19 cellular contexts compared by ENCODE assay signal in genomic region chr15:46917853-46918252, GRCh38.
DNase-seq lines count a peak whose midpoint lies in the region; ATAC-seq and TF ChIP-seq lines count a peak whose summit lies in the region.
"Had no signal": no experiment of that assay in that cellular context is flagged by ENCODE, and none has a peak within 500 bp of the region (broad histone marks: within the 10 kb centered on the region; RNA-seq: fewer than 3 reads in every experiment).

No MANE protein-coding gene starts in this region.

- TF ChIP-seq CTCF in SK-N-SH (IDR thresholded peaks at IDR 0.05) (no peak), mesothelial cell of epicardium (IDR thresholded peaks at IDR 0.05; ENCODE audit: unreplicated experiment) (no peak), neural progenitor cell (IDR thresholded peaks at IDR 0.05) (no peak)

- no peaks in the 10 kb centered on the region for H3K27me3 ChIP-seq in SK-N-SH (ENCODE audit: insufficient read depth)
- no peaks in the 10 kb centered on the region for H3K27me3 ChIP-seq in neural progenitor cell
- H3K27me3 ChIP-seq: BLaER1 treated with 17β-estradiol and CSF1 and Interleukin-3, amounts not matched to agents 10 nM and 100 nM had no signal

- POLR2A ChIA-PET in SK-N-SH (lab: Yijun Ruan, JAX): no interaction called here

- no peak for TF ChIP-seq EP300 in SK-N-SH (IDR thresholded peaks at IDR 0.05; ENCODE audit: borderline replicate concordance in 1 of 2, low read depth in 1 of 2, low read length in 1 of 2)

- H3K9me3 Mint-ChIP-seq in mesothelial cell of epicardium (peaks cover 6% of the 10 kb centered on the region), neural progenitor cell (no peaks in the 10 kb centered on the region)
- H3K9me3 Mint-ChIP-seq in activated T-cell treated with anti-CD3 and anti-CD28 coated beads, Interleukin-2, amount 50 U/mL, for 24 hours: peaks cover 18% of the 10 kb centered on the region

- no peaks in the 10 kb centered on the region for H3K36me3 ChIP-seq in SK-N-SH (replicated peaks in 1 of 2; ENCODE audit: control insufficient read depth in 1 of 2, insufficient read depth in 2 of 2, low read length in 1 of 2)
- H3K36me3 ChIP-seq in neural progenitor cell: no peaks in the 10 kb centered on the region
- H3K36me3 ChIP-seq: BLaER1 treated with 17β-estradiol and CSF1 and Interleukin-3, amounts not matched to agents 10 nM and 100 nM had no signal

- no peaks in the 10 kb centered on the region for H3K36me3 Mint-ChIP-seq in mesothelial cell of epicardium
- H3K36me3 Mint-ChIP-seq in neural progenitor cell: no peaks in the 10 kb centered on the region
- H3K36me3 Mint-ChIP-seq in activated T-cell treated with anti-CD3 and anti-CD28 coated beads, Interleukin-2, amount 50 U/mL, for 24 hours (ENCODE audit: low read depth): no peaks in the 10 kb centered on the region
- H3K36me3 Mint-ChIP-seq: CD8-positive, alpha-beta T cell had no signal

- no peak for TF ChIP-seq RAD21 in SK-N-SH (IDR thresholded peaks at IDR 0.05; ENCODE audit: low read length)

- WGBS in SK-N-SH (ENCODE audit: low lambda C conversion rate): 39% methylated on average over 3 of the region's 3 CpGs

- H3K4me1 Mint-ChIP-seq in mesothelial cell of epicardium: peaks cover 12% of the 10 kb centered on the region
- no peaks in the 10 kb centered on the region for H3K4me1 Mint-ChIP-seq in neural progenitor cell
- no peaks in the 10 kb centered on the region for H3K4me1 Mint-ChIP-seq in activated T-cell treated with anti-CD3 and anti-CD28 coated beads, Interleukin-2, amount 50 U/mL, for 24 hours (ENCODE audit: low read depth)
- H3K4me1 Mint-ChIP-seq: B cell had no signal

- no peaks in the 10 kb centered on the region for H4K20me1 ChIP-seq in SK-N-SH (ENCODE audit: insufficient read depth)
- no peaks in the 10 kb centered on the region for H4K20me1 ChIP-seq in neural progenitor cell (ENCODE audit: low read depth)
- H4K20me1 ChIP-seq: BLaER1 treated with 17β-estradiol and CSF1 and Interleukin-3, amounts not matched to agents 10 nM and 100 nM had no signal

- H3K27me3 Mint-ChIP-seq in mesothelial cell of epicardium (ENCODE audit: low read depth): no peaks in the 10 kb centered on the region
- peaks cover 3% of the 10 kb centered on the region for H3K27me3 Mint-ChIP-seq in neural progenitor cell (ENCODE audit: insufficient read depth, low read depth)
- no peaks in the 10 kb centered on the region for H3K27me3 Mint-ChIP-seq in activated T-cell treated with anti-CD3 and anti-CD28 coated beads, Interleukin-2, amount 50 U/mL, for 24 hours
- H3K27me3 Mint-ChIP-seq: B cell; CD4-positive, alpha-beta T cell had no signal

- H3K4me3 ChIP-seq in SK-N-SH (ENCODE audit: low read depth in 2 of 2, low read length in 1 of 2) (no peak overlapping the region), neural progenitor cell (no peak overlapping the region)
- H3K4me3 ChIP-seq: A549; BLaER1 treated with 17β-estradiol and CSF1 and Interleukin-3, amounts not matched to agents 10 nM and 100 nM had no signal

- no peak overlapping the region for H3K9ac ChIP-seq in SK-N-SH
- H3K9ac ChIP-seq in neural progenitor cell: no peak overlapping the region
- H3K9ac ChIP-seq: BLaER1 treated with 17β-estradiol and CSF1 and Interleukin-3, amounts not matched to agents 10 nM and 100 nM had no signal

- no peak overlapping the region for H3K27ac ChIP-seq in SK-N-SH (ENCODE audit: low read depth in 2 of 2, low read length in 1 of 2)
- no peak overlapping the region for H3K27ac ChIP-seq in neural progenitor cell
- H3K27ac ChIP-seq: 22Rv1; A549; BLaER1 treated with 17β-estradiol and CSF1 and Interleukin-3, amounts not matched to agents 10 nM and 100 nM; C4-2B had no signal

- DNase-seq in SK-N-SH: no peak
- no peak for DNase-seq in mesothelial cell of epicardium (ENCODE audit: low spot score in 2 of 2, unreplicated experiment in 2 of 2)
- DNase-seq in neural progenitor cell (ENCODE audit: low spot score): no peak
- DNase-seq in activated T-cell treated with anti-CD3 and anti-CD28 coated beads, Interleukin-2, amount 50 U/mL, for 24 hours: no peak
- no peak for DNase-seq in OCI-M2 (lab: John Stamatoyannopoulos, UW; ENCODE audit: unreplicated experiment)
- DNase-seq in RKO (ENCODE audit: low spot score): no peak
- DNase-seq: AML-193; Caco-2; Calu3; CD4-positive, alpha-beta T cell; CD8-positive, alpha-beta T cell; DMS79 treated with DMSO at 0.1 percent for 48 hours; GF-D8 had no signal

- CTCF ChIA-PET in SK-N-SH (lab: Yijun Ruan, JAX): no interaction called here

- H3K4me3 Mint-ChIP-seq in mesothelial cell of epicardium: no peak overlapping the region
- no peak overlapping the region for H3K4me3 Mint-ChIP-seq in neural progenitor cell
- H3K4me3 Mint-ChIP-seq in activated T-cell treated with anti-CD3 and anti-CD28 coated beads, Interleukin-2, amount 50 U/mL, for 24 hours: no peak overlapping the region
- H3K4me3 Mint-ChIP-seq: B cell; CD4-positive, alpha-beta T cell; CD8-positive, alpha-beta T cell had no signal

- H3K9me2 ChIP-seq in SK-N-SH: no peaks in the 10 kb centered on the region

- ATAC-seq in SK-N-SH treated with all-trans-retinoic acid at 6 μM for 48 hours: no peak
- ATAC-seq: A549; CD8-positive, alpha-beta T cell had no signal

- H3K79me2 ChIP-seq in SK-N-SH (ENCODE audit: insufficient read depth): no peaks in the 10 kb centered on the region
- no peaks in the 10 kb centered on the region for H3K79me2 ChIP-seq in neural progenitor cell (ENCODE audit: low read depth)

- H3K4me1 ChIP-seq in SK-N-SH (ENCODE audit: control insufficient read depth in 1 of 2, insufficient read depth in 2 of 2, low read depth in 1 of 2, low read length in 1 of 2) (no peaks in the 10 kb centered on the region; a peak in 1 of 4 replicates), neural progenitor cell (no peaks in the 10 kb centered on the region)
- H3K4me1 ChIP-seq: A549; BLaER1 treated with 17β-estradiol and CSF1 and Interleukin-3, amounts not matched to agents 10 nM and 100 nM; Caco-2 had no signal

- no peak overlapping the region for H3K4me2 ChIP-seq in SK-N-SH
- H3K4me2 ChIP-seq in neural progenitor cell: no peak overlapping the region
- H3K4me2 ChIP-seq: A549; BLaER1 treated with 17β-estradiol and CSF1 and Interleukin-3, amounts not matched to agents 10 nM and 100 nM had no signal

- H3K27ac Mint-ChIP-seq in mesothelial cell of epicardium (peak overlapping the region; percentile 33), neural progenitor cell (no peak overlapping the region)
- no peak overlapping the region for H3K27ac Mint-ChIP-seq in activated T-cell treated with anti-CD3 and anti-CD28 coated beads, Interleukin-2, amount 50 U/mL, for 24 hours
- H3K27ac Mint-ChIP-seq: B cell; CD4-positive, alpha-beta T cell; CD8-positive, alpha-beta T cell had no signal

- H3F3A ChIP-seq in SK-N-SH (replicated peaks; ENCODE audit: insufficient read depth) (no peaks in the 10 kb centered on the region), neural progenitor cell (ENCODE audit: low read depth) (no peaks in the 10 kb centered on the region)

- peaks cover 3% of the 10 kb centered on the region; the same call in 1 of the 2 replicates for H3K9me3 ChIP-seq in SK-N-SH
- no peaks in the 10 kb centered on the region for H3K9me3 ChIP-seq in neural progenitor cell (ENCODE audit: low read depth)
- H3K9me3 ChIP-seq: A549; BLaER1 treated with 17β-estradiol and CSF1 and Interleukin-3, amounts not matched to agents 10 nM and 100 nM; Caco-2 had no signal

- no peak overlapping the region for H2AFZ ChIP-seq in SK-N-SH (ENCODE audit: low read depth)
- peak overlapping the region; percentile 75 for H2AFZ ChIP-seq in neural progenitor cell (replicated peaks)

TF ChIP-seq in SK-N-SH treated with all-trans-retinoic acid at 6 μM for 48 hours, 23 proteins besides CTCF, POLR2A, EP300 and RAD21 (continues in another document):
- TF ChIP-seq ISL1 (CRISPR knock-in tag; IDR thresholded peaks at IDR 0.05): peak; percentile 99
- TF ChIP-seq PPARA (CRISPR knock-in tag; IDR thresholded peaks at IDR 0.05; ENCODE audit: borderline replicate concordance): no peak
- peak; percentile 87 for TF ChIP-seq SNAI2 (CRISPR knock-in tag; IDR thresholded peaks at IDR 0.05)
- no peak for TF ChIP-seq ZNF565 (CRISPR knock-in tag; conservative IDR thresholded peaks at IDR 0.05; ENCODE audit: low read depth)
- TF ChIP-seq POU6F1 (CRISPR knock-in tag; IDR thresholded peaks at IDR 0.05; ENCODE audit: borderline replicate concordance, low read depth): no peak

TF ChIP-seq in SK-N-SH, 30 proteins besides CTCF, POLR2A, EP300 and RAD21 (continues in another document):
- no peak for TF ChIP-seq POLR2AphosphoS5 (IDR thresholded peaks at IDR 0.05; ENCODE audit: low read depth, low read length)
- TF ChIP-seq FOSL2 (IDR thresholded peaks at IDR 0.05; ENCODE audit: borderline replicate concordance, low read depth): no peak
- no peak for TF ChIP-seq TCF12 (IDR thresholded peaks at IDR 0.05)
- TF ChIP-seq IRF3 (IDR thresholded peaks at IDR 0.05; ENCODE audit: low read depth, low read length): no peak
- TF ChIP-seq MEF2A (IDR thresholded peaks at IDR 0.05; ENCODE audit: borderline replicate concordance, low read depth): no peak
- no peak for TF ChIP-seq PBX3 (IDR thresholded peaks at IDR 0.05)
- no peak for TF ChIP-seq SIN3A (IDR thresholded peaks at IDR 0.05; ENCODE audit: borderline replicate concordance, low read depth, low read length)
- TF ChIP-seq JUND (IDR thresholded peaks at IDR 0.05): no peak
